32 cellular contexts compared by ENCODE assay signal in the genomic region with DNA sequence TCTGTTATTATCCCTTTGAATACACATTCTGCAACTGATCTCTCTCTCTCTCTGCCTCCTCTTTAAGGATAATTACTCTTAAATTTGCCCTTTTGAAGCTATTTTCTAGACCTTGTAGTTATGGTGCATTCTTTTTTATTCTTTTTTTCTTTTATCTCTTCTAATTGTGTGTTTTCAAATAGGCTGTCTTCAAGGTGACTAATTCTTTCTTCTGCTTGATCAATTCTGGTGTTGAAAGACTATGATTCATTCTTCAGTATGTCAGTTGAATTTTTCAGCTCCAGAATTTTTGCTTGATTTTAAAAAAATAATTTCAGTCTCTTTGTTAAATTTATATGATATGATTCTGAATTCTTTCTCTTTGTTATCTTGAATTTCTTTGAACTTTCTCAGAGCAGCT.
DNase-seq lines count a peak whose midpoint lies in the region; ATAC-seq and TF ChIP-seq lines count a peak whose summit lies in the region.
"Had no signal": no experiment of that assay in that cellular context is flagged by ENCODE, and none has a peak within 500 bp of the region (broad histone marks: within the 10 kb centered on the region; RNA-seq: fewer than 3 reads in every experiment).

No MANE protein-coding gene starts in this region.

- H3K4me3 ChIP-seq in HCT116 (replicated peaks in 1 of 2; ENCODE audit: low read depth in 1 of 2, low read length in 2 of 2), result no peak overlapping the region
- H3K4me3 ChIP-seq in BE2C (ENCODE audit: low read depth, low read length), result no peak overlapping the region
- H3K4me3 ChIP-seq: cardiac muscle cell, lung, mucosa of descending colon, PC-9, right atrium auricular region, smooth muscle cell, suprapubic skin, upper lobe of right lung had no signal

- H3K79me2 ChIP-seq in HCT116 (ENCODE audit: insufficient read depth, low read length), result no peaks in the 10 kb centered on the region
- H3K79me2 ChIP-seq: parathyroid adenoma had no signal

- H3K9me2 ChIP-seq in HCT116 (ENCODE audit: insufficient read depth), result no peaks in the 10 kb centered on the region

- RAD21 ChIA-PET in HCT116 (lab: Charles Lee; ENCODE audit: low non-redundant PET in 1 of 2, low total read pairs in 2 of 2, uncharacterized antibody in 2 of 2, unreplicated experiment in 2 of 2), result no interaction called here

- no peak for DNase-seq in HCT116 (ENCODE audit: low read depth, low spot score)
- DNase-seq in T-helper 17 cell, result no peak
- DNase-seq in endothelial cell (ENCODE audit: low spot score), result no peak
- peak; percentile 56 for DNase-seq in kidney tubule cell (ENCODE audit: low spot score)
- DNase-seq in osteocyte (ENCODE audit: extremely low spot score, unreplicated experiment), result no peak
- DNase-seq in DMS153 (lab: John Stamatoyannopoulos, UW), result no peak
- DNase-seq in BE2C, result no peak
- DNase-seq: activated CD8-positive, alpha-beta T cell treated with anti-CD3 and anti-CD28 coated beads, Interleukin-2, amount 10 ng/mL, durations not matched to agents 7 days and 5 days; activated naive CD4-positive, alpha-beta T cell treated with anti-CD3 and anti-CD28 coated beads, Interleukin-2, amount 50 U/mL, for 16 hours; anterior cingulate cortex; C1 segment of cervical spinal cord; cortex of kidney; DMS79; effector memory CD8-positive, alpha-beta T cell; GDM1; left cardiac atrium; mucosa of descending colon; NCI-H1105; NCI-H526; nephron progenitor cell; PC-9; stimulated activated naive CD4-positive, alpha-beta T cell treated with Interleukin-2 at 50 U/mL for 16 hours; upper lobe of right lung had no signal

- H3K9me3 Mint-ChIP-seq in endothelial cell (ENCODE audit: unreplicated experiment), result peaks cover 7% of the 10 kb centered on the region
- peaks cover 6% of the 10 kb centered on the region for H3K9me3 Mint-ChIP-seq in osteocyte (ENCODE audit: unreplicated experiment)
- H3K9me3 Mint-ChIP-seq: effector memory CD8-positive, alpha-beta T cell had no signal

- H3K9me3 ChIP-seq in HCT116 (ENCODE audit: control insufficient read depth in 1 of 2, insufficient read depth in 1 of 2, low read depth in 1 of 2, low read length in 2 of 2) (no peaks in the 10 kb centered on the region), T-helper 17 cell (ENCODE audit: control insufficient read depth, low read length, poor library complexity, severe bottlenecking) (no peaks in the 10 kb centered on the region), BE2C (no peaks in the 10 kb centered on the region)
- H3K9me3 ChIP-seq: right atrium auricular region, upper lobe of right lung had no signal

- H3K9ac ChIP-seq in HCT116 (ENCODE audit: low read length), result no peak overlapping the region
- H3K9ac ChIP-seq: parathyroid adenoma had no signal

- H3K27ac Mint-ChIP-seq in T-helper 17 cell (peak overlapping the region; percentile 37), endothelial cell (ENCODE audit: unreplicated experiment) (no peak overlapping the region), osteocyte (ENCODE audit: unreplicated experiment) (no peak overlapping the region)
- H3K27ac Mint-ChIP-seq: activated CD8-positive, alpha-beta T cell treated with anti-CD3 and anti-CD28 coated beads, Interleukin-2, amount 10 ng/mL, durations not matched to agents 7 days and 5 days; nephron progenitor cell had no signal

- TF ChIP-seq RAD21 in HCT116 (IDR thresholded peaks at IDR 0.05; ENCODE audit: low read depth), result no peak

- no TSS peak for BruUV-seq in HCT116 (replicated peaks; lab: Mats Ljungman, UMichigan)

- H3K36me3 Mint-ChIP-seq in T-helper 17 cell (ENCODE audit: low read depth) (no peaks in the 10 kb centered on the region), endothelial cell (ENCODE audit: low read depth, unreplicated experiment) (peaks cover 14% of the 10 kb centered on the region), osteocyte (ENCODE audit: unreplicated experiment) (no peaks in the 10 kb centered on the region)

- no peak overlapping the region for H3K4me2 ChIP-seq in HCT116 (ENCODE audit: low read length)
- H3K4me2 ChIP-seq: PC-9, smooth muscle cell had no signal

- no peaks in the 10 kb centered on the region; a peak in 1 of 4 replicates for H3K4me1 ChIP-seq in HCT116 (ENCODE audit: control insufficient read depth in 1 of 2, insufficient read depth in 2 of 2, low read length in 2 of 2)
- H3K4me1 ChIP-seq in BE2C, result no peaks in the 10 kb centered on the region
- H3K4me1 ChIP-seq: parathyroid adenoma, right atrium auricular region, suprapubic skin, upper lobe of right lung had no signal

- H3K4me3 Mint-ChIP-seq in T-helper 17 cell (no peak overlapping the region), endothelial cell (ENCODE audit: unreplicated experiment) (peak overlapping the region; percentile 49), osteocyte (ENCODE audit: unreplicated experiment) (no peak overlapping the region)
- H3K4me3 Mint-ChIP-seq: activated CD8-positive, alpha-beta T cell treated with anti-CD3 and anti-CD28 coated beads, Interleukin-2, amount 10 ng/mL, durations not matched to agents 7 days and 5 days; effector memory CD8-positive, alpha-beta T cell; IgD-negative memory B cell; nephron progenitor cell had no signal

- CTCF ChIA-PET in HCT116 (lab: Charles Lee), result no interaction called here

- H3K27me3 ChIP-seq in HCT116 (ENCODE audit: insufficient read depth, low read length) (no peaks in the 10 kb centered on the region), BE2C (no peaks in the 10 kb centered on the region)
- H3K27me3 ChIP-seq: cardiac muscle cell, right atrium auricular region, suprapubic skin, upper lobe of right lung had no signal

- intact Hi-C loops in HCT116 (cut with micrococcal nuclease), result no loop called here

- H3K27ac ChIP-seq in HCT116 (ENCODE audit: low read depth, low read length), result no peak overlapping the region
- H3K27ac ChIP-seq: cardiac muscle cell, parathyroid adenoma, PC-9, suprapubic skin, upper lobe of right lung had no signal

- H3K36me3 ChIP-seq in HCT116 (ENCODE audit: control insufficient read depth in 1 of 2, insufficient read depth in 2 of 2, low read length in 2 of 2) (no peaks in the 10 kb centered on the region), BE2C (no peaks in the 10 kb centered on the region)
- H3K36me3 ChIP-seq: cardiac muscle cell, right atrium auricular region, suprapubic skin, upper lobe of right lung had no signal

- ATAC-seq in HCT116, result no peak
- no peak for ATAC-seq in T-helper 17 cell
- no peak for ATAC-seq in HG02759 (IDR thresholded peaks at IDR 0.05; ENCODE audit: unreplicated experiment)
- ATAC-seq: activated CD8-positive, alpha-beta T cell treated with anti-CD3 and anti-CD28 coated beads, Interleukin-2, amount 10 ng/mL, durations not matched to agents 7 days and 5 days; effector memory CD8-positive, alpha-beta T cell; esophagus mucosa; mucosa of descending colon; upper lobe of right lung had no signal

- H3K27me3 Mint-ChIP-seq in T-helper 17 cell, result no peaks in the 10 kb centered on the region
- H3K27me3 Mint-ChIP-seq in endothelial cell (ENCODE audit: unreplicated experiment), result peaks cover 8% of the 10 kb centered on the region
- H3K27me3 Mint-ChIP-seq in osteocyte (ENCODE audit: unreplicated experiment), result no peaks in the 10 kb centered on the region
- H3K27me3 Mint-ChIP-seq: effector memory CD8-positive, alpha-beta T cell; IgD-negative memory B cell had no signal

- H4K20me1 ChIP-seq in HCT116 (ENCODE audit: insufficient read depth), result no peaks in the 10 kb centered on the region

- POLR2A ChIA-PET in HCT116 (lab: Charles Lee), result no interaction called here

- TF ChIP-seq POLR2A in HCT116 (IDR thresholded peaks at IDR 0.05; ENCODE audit: borderline replicate concordance, extremely low read depth, insufficient read depth, insufficient read length), result no peak

- peaks cover 2% of the 10 kb centered on the region for H3K4me1 Mint-ChIP-seq in T-helper 17 cell
- no peaks in the 10 kb centered on the region for H3K4me1 Mint-ChIP-seq in endothelial cell (ENCODE audit: unreplicated experiment)
- H3K4me1 Mint-ChIP-seq in osteocyte (ENCODE audit: unreplicated experiment), result no peaks in the 10 kb centered on the region
- H3K4me1 Mint-ChIP-seq: nephron progenitor cell had no signal

- no peak overlapping the region for H2AFZ ChIP-seq in HCT116 (ENCODE audit: low read depth, low read length, poor library complexity, severe bottlenecking)
- H2AFZ ChIP-seq: parathyroid adenoma, PC-9 had no signal

- TF ChIP-seq CTCF in HCT116 (IDR thresholded peaks at IDR 0.05 in 2 of 3, conservative IDR thresholded peaks at IDR 0.05 in 1 of 3; ENCODE audit: borderline replicate concordance in 1 of 3, insufficient read depth in 1 of 3, low read depth in 2 of 3, low read length in 2 of 3) (no peak), endothelial cell (IDR thresholded peaks at IDR 0.05; ENCODE audit: unreplicated experiment) (no peak), osteocyte (IDR thresholded peaks at IDR 0.05) (no peak), BE2C (IDR thresholded peaks at IDR 0.05; ENCODE audit: low read depth, low read length) (no peak)

TF ChIP-seq in HCT116, 20 proteins besides CTCF, POLR2A, EP300 and RAD21 (continues in another document):
- TF ChIP-seq SP1 (IDR thresholded peaks at IDR 0.05; ENCODE audit: low read depth) (no peak), FOSL1 (IDR thresholded peaks at IDR 0.05; ENCODE audit: low read depth) (peak; percentile 9; the same call in 1 of the 2 replicates)
- TF ChIP-seq, protein P1, sequence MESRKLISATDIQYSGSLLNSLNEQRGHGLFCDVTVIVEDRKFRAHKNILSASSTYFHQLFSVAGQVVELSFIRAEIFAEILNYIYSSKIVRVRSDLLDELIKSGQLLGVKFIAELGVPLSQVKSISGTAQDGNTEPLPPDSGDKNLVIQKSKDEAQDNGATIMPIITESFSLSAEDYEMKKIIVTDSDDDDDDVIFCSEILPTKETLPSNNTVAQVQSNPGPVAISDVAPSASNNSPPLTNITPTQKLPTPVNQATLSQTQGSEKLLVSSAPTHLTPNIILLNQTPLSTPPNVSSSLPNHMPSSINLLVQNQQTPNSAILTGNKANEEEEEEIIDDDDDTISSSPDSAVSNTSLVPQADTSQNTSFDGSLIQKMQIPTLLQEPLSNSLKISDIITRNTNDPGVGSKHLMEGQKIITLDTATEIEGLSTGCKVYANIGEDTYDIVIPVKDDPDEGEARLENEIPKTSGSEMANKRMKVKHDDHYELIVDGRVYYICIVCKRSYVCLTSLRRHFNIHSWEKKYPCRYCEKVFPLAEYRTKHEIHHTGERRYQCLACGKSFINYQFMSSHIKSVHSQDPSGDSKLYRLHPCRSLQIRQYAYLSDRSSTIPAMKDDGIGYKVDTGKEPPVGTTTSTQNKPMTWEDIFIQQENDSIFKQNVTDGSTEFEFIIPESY (IDR thresholded peaks at IDR 0.05; ENCODE audit: extremely low read depth, insufficient replicate concordance, low read length), result no peak
